1 cellular context compared by ENCODE assay signal in genomic region chr14:66539034-66539433, GRCh38.
TF ChIP-seq lines count a peak whose summit lies in the region.

No MANE protein-coding gene starts in this region.

TF ChIP-seq in GM12878, 131 proteins besides CTCF, POLR2A, EP300 and RAD21:
- no peak for TF ChIP-seq E2F8 (IDR thresholded peaks at IDR 0.05; ENCODE audit: low read depth, partially characterized antibody)
- no peak for TF ChIP-seq EGR1 (IDR thresholded peaks at IDR 0.05; ENCODE audit: borderline replicate concordance in 1 of 2, low read depth in 2 of 2, low read length in 2 of 2)
- peak; percentile 46; the same call in 1 of the 2 replicates for TF ChIP-seq RAD51 (IDR thresholded peaks at IDR 0.05)
- TF ChIP-seq ZNF384 (IDR thresholded peaks at IDR 0.05; ENCODE audit: borderline replicate concordance, low read depth, low read length): 0 out of 2 replicates have a peak, but pooled peaks have one; percentile 32
- TF ChIP-seq POU2F2 (IDR thresholded peaks at IDR 0.05; ENCODE audit: borderline replicate concordance, low read depth, low read length): peak; percentile 20; the same call in 1 of the 3 replicates
- peak; percentile 75 for TF ChIP-seq RUNX3 (IDR thresholded peaks at IDR 0.05; ENCODE audit: low read length)
- TF ChIP-seq RCOR1 (conservative IDR thresholded peaks at IDR 0.05; ENCODE audit: low read depth, low read length): no peak
